Comparison of ENCODE assay signal across 29 cellular contexts in the genomic region with DNA sequence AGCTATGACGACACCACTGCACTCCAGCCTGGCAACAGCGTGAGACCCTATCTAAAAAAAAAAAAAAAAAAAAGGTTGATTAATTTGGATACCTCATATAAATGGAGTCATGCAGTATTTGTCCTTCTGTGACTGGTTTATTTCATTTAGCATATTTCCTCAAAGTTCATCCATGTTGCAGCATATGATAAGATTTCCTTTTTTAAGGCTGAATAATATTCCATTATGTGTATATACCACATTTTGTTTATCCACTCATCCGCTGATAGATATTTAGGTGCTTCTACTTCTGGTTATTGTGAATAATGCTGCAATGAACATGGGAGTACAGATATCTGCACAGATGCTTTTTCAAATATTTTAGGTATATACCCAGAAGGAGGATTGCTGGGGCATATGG. TPM values are rescaled to one million over a fixed set of nuclear protein-coding genes. Genes with fewer than 3 reads are reported as not detected.
"Had no signal": no experiment of that assay in that cellular context is flagged by ENCODE, and none has a peak within 500 bp of the region (broad histone marks: within the 10 kb centered on the region; RNA-seq: fewer than 3 reads in every experiment).

No MANE protein-coding gene starts in this region.

- H3K9me3 Mint-ChIP-seq: stimulated activated effector memory CD8-positive, alpha-beta T cell treated with anti-CD3 and anti-CD28 coated beads, Interleukin-12 subunit alpha, Interleukin-12 subunit beta, amount 100 ng/mL, for 72 hours; stimulated activated memory B cell treated with anti-CD40 and anti-IgM and Interleukin-4, amounts not matched to agents 10 μg/mL and 1 μg/mL and 100 μg/mL, for 72 hours; stimulated activated naive CD8-positive, alpha-beta T cell treated with anti-CD3 and anti-CD28 coated beads, Interleukin-15, amount 100 ng/mL, for 72 hours; stimulated activated naive CD8-positive, alpha-beta T cell treated with anti-CD3 and anti-CD28 coated beads, Interleukin-15, Interleukin-2, amounts not matched to agents 100 ng/mL and 50 ng/mL, for 24 hours; type B pancreatic cell had no signal

- H3K27me3 ChIP-seq: stomach, suprapubic skin, testis, thyroid gland, tibial artery, tibial nerve, transverse colon, upper lobe of left lung, upper lobe of right lung, uterus, vagina had no signal

- H3K27ac Mint-ChIP-seq: stimulated activated effector memory CD8-positive, alpha-beta T cell treated with anti-CD3 and anti-CD28 coated beads, Interleukin-12 subunit alpha, Interleukin-12 subunit beta, amount 100 ng/mL, for 72 hours; stimulated activated memory B cell treated with anti-CD40 and anti-IgM and Interleukin-4, amounts not matched to agents 10 μg/mL and 1 μg/mL and 100 μg/mL, for 72 hours; stimulated activated naive B cell treated with anti-CD40 and anti-IgM and Interleukin-4, amounts not matched to agents 10 μg/mL and 1 μg/mL and 100 μg/mL, for 72 hours; stimulated activated naive CD8-positive, alpha-beta T cell treated with anti-CD3 and anti-CD28 coated beads, Interleukin-15, Interleukin-2, amounts not matched to agents 100 ng/mL and 50 ng/mL, for 24 hours; type B pancreatic cell had no signal

- H3K4me1 Mint-ChIP-seq: stimulated activated effector memory CD8-positive, alpha-beta T cell treated with anti-CD3 and anti-CD28 coated beads, Interleukin-12 subunit alpha, Interleukin-12 subunit beta, amount 100 ng/mL, for 72 hours; stimulated activated memory B cell treated with anti-CD40 and anti-IgM and Interleukin-4, amounts not matched to agents 10 μg/mL and 1 μg/mL and 100 μg/mL, for 72 hours; stimulated activated naive CD8-positive, alpha-beta T cell treated with anti-CD3 and anti-CD28 coated beads, Interleukin-15, amount 100 ng/mL, for 72 hours had no signal

- H3K4me1 ChIP-seq: suprapubic skin, testis, tibial artery, tibial nerve, transverse colon, upper lobe of left lung, upper lobe of right lung, uterus, vagina had no signal

- FAIRE-seq: urothelium cell line had no signal

- ATAC-seq: stimulated activated effector memory CD8-positive, alpha-beta T cell treated with anti-CD3 and anti-CD28 coated beads, Interleukin-12 subunit alpha, Interleukin-12 subunit beta, amount 100 ng/mL, for 72 hours; stimulated activated memory B cell treated with anti-CD40 and anti-IgM and Interleukin-4, amounts not matched to agents 10 μg/mL and 1 μg/mL and 100 μg/mL, for 72 hours; stimulated activated naive B cell treated with anti-CD40 and anti-IgM and Interleukin-4, amounts not matched to agents 10 μg/mL and 1 μg/mL and 100 μg/mL, for 72 hours; stimulated activated naive CD8-positive, alpha-beta T cell treated with anti-CD3 and anti-CD28 coated beads, Interleukin-15, amount 100 ng/mL, for 72 hours; stimulated activated naive CD8-positive, alpha-beta T cell treated with anti-CD3 and anti-CD28 coated beads, Interleukin-15, Interleukin-2, amounts not matched to agents 100 U/mL and 50 U/mL, for 24 hours; upper lobe of right lung had no signal

- H3K9me3 ChIP-seq: stomach, suprapubic skin, testis, thoracic aorta, thyroid gland, tibial artery, tibial nerve, transverse colon, upper lobe of left lung, upper lobe of right lung, uterus, vagina had no signal

- H3K27me3 Mint-ChIP-seq: stimulated activated naive CD8-positive, alpha-beta T cell treated with anti-CD3 and anti-CD28 coated beads, Interleukin-15, Interleukin-2, amounts not matched to agents 100 ng/mL and 50 ng/mL, for 24 hours; type B pancreatic cell had no signal

- DNase-seq: stimulated activated CD4-positive, alpha-beta T cell treated with anti-CD3 and anti-CD28 coated beads, Interleukin-2, amount 100 ng/mL, for 48 hours; stimulated activated CD4-positive, alpha-beta T cell treated with anti-CD3 and anti-CD28 coated beads, Interleukin-4, amount 100 ng/mL, for 1 hour; stimulated activated CD4-positive, alpha-beta T cell treated with anti-CD3 and anti-CD28 coated beads, Interleukin-4, amount 100 ng/mL, for 24 hours; stimulated activated CD4-positive, alpha-beta T cell treated with anti-CD3 and anti-CD28 coated beads, Interleukin-4, amount 100 ng/mL, for 4 hours; stimulated activated CD8-positive, alpha-beta memory T cell treated with anti-CD3 and anti-CD28 coated beads, Interleukin-4, amount 100 ng/mL, for 48 hours; stimulated activated naive B cell treated with anti-CD40 and anti-IgM and Interleukin-4, amounts not matched to agents 10 μg/mL and 1 μg/mL and 100 μg/mL, for 72 hours; stimulated activated naive CD4-positive, alpha-beta T cell; stimulated activated naive CD4-positive, alpha-beta T cell treated with Interleukin-2 at 50 U/mL for 16 hours; stimulated activated naive CD8-positive, alpha-beta T cell treated with anti-CD3 and anti-CD28 coated beads, Interleukin-15, amount 100 ng/mL, for 72 hours; stimulated activated naive CD8-positive, alpha-beta T cell treated with anti-CD3 and anti-CD28 coated beads, Interleukin-15, Interleukin-2, amounts not matched to agents 100 U/mL and 50 U/mL, for 24 hours; stomach; substantia nigra; testis; thyroid gland; tibial artery; transverse colon; trophoblast cell; upper lobe of left lung; upper lobe of right lung; uterus had no signal

- H3K4me3 Mint-ChIP-seq: stimulated activated effector memory CD8-positive, alpha-beta T cell treated with anti-CD3 and anti-CD28 coated beads, Interleukin-12 subunit alpha, Interleukin-12 subunit beta, amount 100 ng/mL, for 72 hours; stimulated activated memory B cell treated with anti-CD40 and anti-IgM and Interleukin-4, amounts not matched to agents 10 μg/mL and 1 μg/mL and 100 μg/mL, for 72 hours; stimulated activated naive B cell treated with anti-CD40 and anti-IgM and Interleukin-4, amounts not matched to agents 10 μg/mL and 1 μg/mL and 100 μg/mL, for 72 hours; stimulated activated naive CD8-positive, alpha-beta T cell treated with anti-CD3 and anti-CD28 coated beads, Interleukin-15, amount 100 ng/mL, for 72 hours; stimulated activated naive CD8-positive, alpha-beta T cell treated with anti-CD3 and anti-CD28 coated beads, Interleukin-15, Interleukin-2, amounts not matched to agents 100 ng/mL and 50 ng/mL, for 24 hours; type B pancreatic cell had no signal

- H3K27ac ChIP-seq: stomach, suprapubic skin, testis, thoracic aorta, thyroid gland, tibial artery, tibial nerve, transverse colon, upper lobe of left lung, upper lobe of right lung, uterus, vagina had no signal

- H3K36me3 ChIP-seq: stomach, suprapubic skin, thoracic aorta, thyroid gland, tibial artery, tibial nerve, transverse colon, upper lobe of left lung, upper lobe of right lung, uterus, vagina had no signal

- H3K36me3 Mint-ChIP-seq: stimulated activated effector memory CD8-positive, alpha-beta T cell treated with anti-CD3 and anti-CD28 coated beads, Interleukin-12 subunit alpha, Interleukin-12 subunit beta, amount 100 ng/mL, for 72 hours; stimulated activated memory B cell treated with anti-CD40 and anti-IgM and Interleukin-4, amounts not matched to agents 10 μg/mL and 1 μg/mL and 100 μg/mL, for 72 hours; stimulated activated naive B cell treated with anti-CD40 and anti-IgM and Interleukin-4, amounts not matched to agents 10 μg/mL and 1 μg/mL and 100 μg/mL, for 72 hours; type B pancreatic cell had no signal

- H3K4me3 ChIP-seq: stomach, suprapubic skin, testis, thoracic aorta, thyroid gland, tibial artery, tibial nerve, transverse colon, upper lobe of left lung, upper lobe of right lung, uterus, vagina had no signal

RNA-seq across cellular contexts. Expression of a gene that starts 43.3 kb away (rescaled TPM):
- total RNA-seq: tibial nerve, vagina had no signal
